In genomic region chr18:62436636-62437519, GRCh38 we compare ENCODE assay signal across 9 cellular contexts.
DNase-seq lines count a peak whose midpoint lies in the region; ATAC-seq and TF ChIP-seq lines count a peak whose summit lies in the region.
"Had no signal": no experiment of that assay in that cellular context is flagged by ENCODE, and none has a peak within 500 bp of the region (broad histone marks: within the 10 kb centered on the region; RNA-seq: fewer than 3 reads in every experiment).

No MANE protein-coding gene starts in this region.

- H2AFZ ChIP-seq in parathyroid adenoma, result no peak overlapping the region

- no peak for ATAC-seq in T-helper 17 cell

- no peak for TF ChIP-seq CTCF in parathyroid adenoma (IDR thresholded peaks at IDR 0.05)
- no peak for TF ChIP-seq CTCF in endothelial cell (IDR thresholded peaks at IDR 0.05; ENCODE audit: unreplicated experiment)

- peak overlapping the region; percentile 6 for H3K27ac ChIP-seq in parathyroid adenoma

- H3K4me1 ChIP-seq in parathyroid adenoma, result peaks cover 2% of the 10 kb centered on the region

- H3K4me1 Mint-ChIP-seq in endothelial cell (ENCODE audit: unreplicated experiment) (peaks cover 11% of the 10 kb centered on the region), T-helper 17 cell (no peaks in the 10 kb centered on the region)

- no peak overlapping the region for H3K4me3 ChIP-seq in parathyroid adenoma (ENCODE audit: low read depth, low read length)

- no peaks in the 10 kb centered on the region for H3K9me3 Mint-ChIP-seq in endothelial cell (ENCODE audit: unreplicated experiment)

- no peak overlapping the region for H3K4me2 ChIP-seq in parathyroid adenoma (ENCODE audit: low read length)

- no peaks in the 10 kb centered on the region for H3K79me2 ChIP-seq in parathyroid adenoma

- no peaks in the 10 kb centered on the region for H3K36me3 ChIP-seq in parathyroid adenoma (ENCODE audit: control insufficient read depth, insufficient read depth, low read length)

- H3K27ac Mint-ChIP-seq in endothelial cell (ENCODE audit: unreplicated experiment) (no peak overlapping the region), T-helper 17 cell (no peak overlapping the region)

- H3K9ac ChIP-seq in parathyroid adenoma, result no peak overlapping the region

- H3K27me3 ChIP-seq in parathyroid adenoma (ENCODE audit: control insufficient read depth, insufficient read depth, low read length), result no peaks in the 10 kb centered on the region

- H3K27me3 Mint-ChIP-seq in endothelial cell (ENCODE audit: unreplicated experiment) (peaks cover 3% of the 10 kb centered on the region), T-helper 17 cell (peaks cover 8% of the 10 kb centered on the region)

- H3K9me3 ChIP-seq in parathyroid adenoma (ENCODE audit: control insufficient read depth, low read length), result no peaks in the 10 kb centered on the region
- H3K9me3 ChIP-seq in T-helper 17 cell (ENCODE audit: control insufficient read depth, low read length, poor library complexity, severe bottlenecking), result no peaks in the 10 kb centered on the region

- no peaks in the 10 kb centered on the region for H3K36me3 Mint-ChIP-seq in endothelial cell (ENCODE audit: low read depth, unreplicated experiment)
- H3K36me3 Mint-ChIP-seq in T-helper 17 cell (ENCODE audit: low read depth), result no peaks in the 10 kb centered on the region

- H3K4me3 Mint-ChIP-seq in endothelial cell (ENCODE audit: unreplicated experiment) (no peak overlapping the region), T-helper 17 cell (no peak overlapping the region)

- peak; percentile 64 for DNase-seq in D341Med (ENCODE audit: low spot score)
- DNase-seq in NOMO-1 treated with dmso at 0.1 percent for 144 hours (lab: John Stamatoyannopoulos, UW; ENCODE audit: unreplicated experiment), result peak; percentile 42
- DNase-seq in fibroblast of gingiva (ENCODE audit: low read depth), result peak; percentile 93
- DNase-seq in endothelial cell (ENCODE audit: low spot score), result no peak
- DNase-seq in putamen (ENCODE audit: low spot score), result no peak
- DNase-seq in T-helper 17 cell, result no peak
- no peak for DNase-seq in NAMALWA (ENCODE audit: low spot score)
- DNase-seq: activated CD4-positive, alpha-beta T cell treated with anti-CD3 and anti-CD28 coated beads, Interleukin-2, amount 50 U/mL, for 1 hour had no signal

Comparison
In these comparisons a context has a peak if more than half of its experiments do, and no peak if none do; other contexts are left out.
1. DNase-seq: peak in D341Med (single experiment), NOMO-1 treated with dmso at 0.1 percent for 144 hours (single experiment) and fibroblast of gingiva (single experiment); none in endothelial cell (single experiment), putamen (single experiment), T-helper 17 cell (0 of 3) and NAMALWA (single experiment).